Comparison of ENCODE assay signal across 8 cellular contexts in genomic region chr15:50424066-50424890, GRCh38. TPM values are rescaled to one million over a fixed set of nuclear protein-coding genes. Genes with fewer than 3 reads are reported as not detected.
DNase-seq lines count a peak whose midpoint lies in the region; ATAC-seq, FAIRE-seq and TF ChIP-seq lines count a peak whose summit lies in the region.

TSS of gene USP8 (plus strand) at chr15:50424405. CDS start at chr15:50439074, 14,669 bp downstream.

- H3K4me3 Mint-ChIP-seq in activated T-cell treated with anti-CD3 and anti-CD28 coated beads, Interleukin-2, amount 50 U/mL, for 72 hours = peak within 1 kb of the TSS; percentile 98 to 99

- TF ChIP-seq EP300 in esophagus muscularis mucosa (IDR thresholded peaks at IDR 0.05) = no peak

- H3K36me3 ChIP-seq in KOPT-K1 (ENCODE audit: insufficient read depth, low read length) (peaks cover 10% of the 10 kb centered on the region; the same call in 1 of the 2 replicates), esophagus muscularis mucosa (peaks cover 0 to 8% (median 2%) of the 10 kb centered on the region in 4 donors), muscle layer of duodenum (ENCODE audit: control insufficient read depth in 1 of 2, insufficient read depth in 2 of 2, low read length in 2 of 2) (no peaks in the 10 kb centered on the region)

- H3K27me3 Mint-ChIP-seq in activated T-cell treated with anti-CD3 and anti-CD28 coated beads, Interleukin-2, amount 50 U/mL, for 72 hours (ENCODE audit: low read depth) = no peaks in the 10 kb centered on the region

- peaks cover 48% of the 10 kb centered on the region for H3K4me1 Mint-ChIP-seq in activated T-cell treated with anti-CD3 and anti-CD28 coated beads, Interleukin-2, amount 50 U/mL, for 72 hours (ENCODE audit: low read depth)

- peaks cover 19 to 42% (median 37%) of the 10 kb centered on the region in 4 donors for H3K4me1 ChIP-seq in esophagus muscularis mucosa
- peaks cover 0 to 23% of the 10 kb centered on the region in 2 donors for H3K4me1 ChIP-seq in muscle layer of duodenum (ENCODE audit: control insufficient read depth in 1 of 2, insufficient read depth in 2 of 2, low read length in 2 of 2)

- intact Hi-C loops in esophagus muscularis mucosa (cut with DNase I) = no loop called here

- H3K27me3 ChIP-seq in esophagus muscularis mucosa = no peaks in the 10 kb centered on the region
- H3K27me3 ChIP-seq in muscle layer of duodenum (ENCODE audit: low read depth, low read length) = no peaks in the 10 kb centered on the region

- ATAC-seq in GM21786 (IDR thresholded peaks at IDR 0.05; ENCODE audit: unreplicated experiment) = peak; percentile 95
- ATAC-seq in activated T-cell treated with anti-CD3 and anti-CD28 coated beads, Interleukin-2, amount 50 U/mL, for 72 hours (replicated peaks in 1 of 2) = peak; percentile 98

- H3K9me3 ChIP-seq in KOPT-K1 (ENCODE audit: insufficient read depth, low read length, poor library complexity, severe bottlenecking) (no peaks in the 10 kb centered on the region), esophagus muscularis mucosa (no peaks in the 10 kb centered on the region), muscle layer of duodenum (ENCODE audit: control insufficient read depth in 1 of 2, low read length in 2 of 2) (no peaks in the 10 kb centered on the region)

- no peaks in the 10 kb centered on the region for H3K9me3 Mint-ChIP-seq in activated T-cell treated with anti-CD3 and anti-CD28 coated beads, Interleukin-2, amount 50 U/mL, for 72 hours

- H3K27ac Mint-ChIP-seq in activated T-cell treated with anti-CD3 and anti-CD28 coated beads, Interleukin-2, amount 50 U/mL, for 72 hours = peak within 1 kb of the TSS; percentile 96

- H3K36me3 Mint-ChIP-seq in activated T-cell treated with anti-CD3 and anti-CD28 coated beads, Interleukin-2, amount 50 U/mL, for 72 hours (ENCODE audit: insufficient read depth in 2 of 2) = peaks cover 4 to 7% of the 10 kb centered on the region in 2 donors

- peak within 1 kb of the TSS; percentile 86 to 96 (median 90) for H3K4me3 ChIP-seq in esophagus muscularis mucosa
- H3K4me3 ChIP-seq in muscle layer of duodenum (ENCODE audit: low read depth in 1 of 2, low read length in 2 of 2) = peak within 1 kb of the TSS; percentile 90 to 98

- H3K27ac ChIP-seq in KOPT-K1 (ENCODE audit: low read depth, low read length, poor library complexity, severe bottlenecking) (peak within 1 kb of the TSS; percentile 72), esophagus muscularis mucosa (replicated peaks in 1 of 4) (peak within 1 kb of the TSS; percentile 89 to 94 (median 94)), muscle layer of duodenum (ENCODE audit: low read length) (peak within 1 kb of the TSS; percentile 98)

- WGBS in esophagus muscularis mucosa = under 1% methylated on average over 25 of the region's 55 CpGs

- TF ChIP-seq POLR2A in esophagus muscularis mucosa (IDR thresholded peaks at IDR 0.05; ENCODE audit: low read depth) = no peak

- FAIRE-seq in RCC 7860 (lab: Jason Lieb, UNC) = peak; percentile 76

- TF ChIP-seq CTCF in esophagus muscularis mucosa (IDR thresholded peaks at IDR 0.05) = no peak

- DNase-seq in DMS79 (lab: John Stamatoyannopoulos, UW) (peak; percentile 91), RCC 7860 (ENCODE audit: low spot score) (peak; percentile 85), esophagus muscularis mucosa (ENCODE audit: extremely low spot score) (peak; percentile 99)
- DNase-seq in activated T-cell treated with anti-CD3 and anti-CD28 coated beads, Interleukin-2, amount 50 U/mL, for 72 hours = peak; percentile 97
- DNase-seq in stimulated activated CD8-positive, alpha-beta memory T cell treated with anti-CD3 and anti-CD28 coated beads, Interleukin-7, amount 100 ng/mL, for 4 hours (ENCODE audit: low read depth in 2 of 2) = peak; percentile 83 to 90

RNA-seq across cellular contexts. Expression of gene USP8, which starts in this region (rescaled TPM):
- 10 to 100 TPM; 52.7 to 64.5 TPM for total RNA-seq in activated T-cell treated with anti-CD3 and anti-CD28 coated beads, Interleukin-2, amount 50 U/mL, for 72 hours
- total RNA-seq in esophagus muscularis mucosa = 10 to 100 TPM; 38.2 to 44.6 (median 41.8) TPM

Comparison
In these comparisons a context has a peak if more than half of its experiments do, and no peak if none do; other contexts are left out.
1. Peak in every context shown above with its lines: DNase-seq, ATAC-seq, H3K4me3 ChIP-seq and H3K27ac ChIP-seq.